Comparison of ENCODE assay signal across 23 cellular contexts in the genomic region with DNA sequence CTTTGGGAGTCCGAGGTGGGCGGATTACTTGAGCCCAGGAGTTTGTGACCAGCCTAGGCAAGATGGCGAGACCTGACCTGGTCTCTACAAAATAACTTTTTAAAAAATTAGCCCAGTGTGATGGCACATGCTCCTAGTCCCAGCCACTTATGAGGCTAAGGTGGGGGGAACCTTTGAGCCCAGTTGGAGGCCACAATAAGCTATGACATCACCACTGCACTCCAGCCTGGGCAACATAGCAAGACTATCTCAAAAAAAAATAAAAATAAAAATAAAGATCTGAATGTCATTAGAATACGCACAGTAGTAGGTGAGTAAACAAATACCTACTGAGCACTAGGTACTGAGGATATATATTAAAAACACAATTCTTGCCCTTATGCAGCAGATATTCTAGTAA. TPM values are rescaled to one million over a fixed set of nuclear protein-coding genes. Genes with fewer than 3 reads are reported as not detected.
DNase-seq lines count a peak whose midpoint lies in the region; ATAC-seq and TF ChIP-seq lines count a peak whose summit lies in the region.
"Had no signal": no experiment of that assay in that cellular context is flagged by ENCODE, and none has a peak within 500 bp of the region (broad histone marks: within the 10 kb centered on the region; RNA-seq: fewer than 3 reads in every experiment).

No MANE protein-coding gene starts in this region.

- DNase-seq in GM23248 (no peak), PC-9 (no peak), hepatocyte (ENCODE audit: low spot score) (no peak), osteocyte (ENCODE audit: extremely low spot score, unreplicated experiment) (peak; percentile 27), NCI-H187 (lab: John Stamatoyannopoulos, UW) (no peak), tibial nerve (ENCODE audit: low spot score in 2 of 2) (no peak)
- no peak for DNase-seq in CD8-positive, alpha-beta T cell
- DNase-seq: activated naive CD4-positive, alpha-beta T cell treated with anti-CD3 and anti-CD28 coated beads, Interleukin-2, amount 50 U/mL, for 16 hours; anterior cingulate cortex; CD8-positive, alpha-beta memory T cell; central memory CD4-positive, alpha-beta T cell; dorsolateral prefrontal cortex; GF-D8; NCI-H1105 treated with DMSO at 0.1 percent for 48 hours; NCI-H2107; NCI-H510A; SIG-M5; T-helper 1 cell had no signal

- no peak for TF ChIP-seq EP300 in tibial nerve (IDR thresholded peaks at IDR 0.05)

- BruUV-seq in PC-9 (replicated peaks; lab: Mats Ljungman, UMichigan), result no TSS peak

- no peak for ATAC-seq in GM21381 (IDR thresholded peaks at IDR 0.05; ENCODE audit: unreplicated experiment)
- no peak for ATAC-seq in CD8-positive, alpha-beta T cell
- ATAC-seq: Panc1 had no signal

- no peak overlapping the region for H2AFZ ChIP-seq in GM23248
- no peak overlapping the region for H2AFZ ChIP-seq in PC-9
- no peak overlapping the region for H2AFZ ChIP-seq in hepatocyte

- H3K4me3 ChIP-seq in GM23248, result peak overlapping the region; percentile 90
- no peak overlapping the region for H3K4me3 ChIP-seq in PC-9
- H3K4me3 ChIP-seq in hepatocyte, result peak overlapping the region; percentile 79
- H3K4me3 ChIP-seq in tibial nerve, result no peak overlapping the region
- H3K4me3 ChIP-seq in CD8-positive, alpha-beta T cell (ENCODE audit: low read depth, low read length), result no peak overlapping the region
- H3K4me3 ChIP-seq: lung, thoracic aorta had no signal

- H3K79me2 ChIP-seq in GM23248 (ENCODE audit: insufficient read depth) (peaks cover 73% of the 10 kb centered on the region), PC-9 (ENCODE audit: low read depth) (peaks cover 74% of the 10 kb centered on the region), hepatocyte (peaks cover 71% of the 10 kb centered on the region)

- no peak for TF ChIP-seq CTCF in PC-9 (conservative IDR thresholded peaks at IDR 0.05)
- no peak for TF ChIP-seq CTCF in hepatocyte (IDR thresholded peaks at IDR 0.05; ENCODE audit: poor library complexity)
- TF ChIP-seq CTCF in osteocyte (IDR thresholded peaks at IDR 0.05), result no peak
- no peak for TF ChIP-seq CTCF in tibial nerve (IDR thresholded peaks at IDR 0.05)
- no peak for TF ChIP-seq CTCF in CD8-positive, alpha-beta T cell (IDR thresholded peaks at IDR 0.05)

- no peak overlapping the region for H3K27ac Mint-ChIP-seq in osteocyte (ENCODE audit: unreplicated experiment)
- no peak overlapping the region for H3K27ac Mint-ChIP-seq in CD8-positive, alpha-beta T cell
- H3K27ac Mint-ChIP-seq: activated T-helper 1 cell treated with anti-CD3 and anti-CD28 coated beads, Interleukin-12 subunit alpha, Interleukin-12 subunit beta, Interleukin-2, Interleukin-4 antibody, amounts not matched to agents 30 ng/mL and 10 ng/mL and 1 ng/mL, durations not matched to agents 14 hours and 24 hours and 36 hours had no signal

- H3K9me2 ChIP-seq in GM23248 (ENCODE audit: insufficient read depth), result no peaks in the 10 kb centered on the region
- H3K9me2 ChIP-seq in PC-9 (ENCODE audit: insufficient read depth), result no peaks in the 10 kb centered on the region
- no peaks in the 10 kb centered on the region for H3K9me2 ChIP-seq in hepatocyte (replicated peaks; ENCODE audit: insufficient read depth)

- in situ Hi-C loops in GM23248 (cut with MboI), result no loop called here

- H3K4me3 Mint-ChIP-seq in osteocyte (ENCODE audit: unreplicated experiment), result no peak overlapping the region
- no peak overlapping the region for H3K4me3 Mint-ChIP-seq in CD8-positive, alpha-beta T cell
- H3K4me3 Mint-ChIP-seq: activated T-helper 1 cell treated with anti-CD3 and anti-CD28 coated beads, Interleukin-12 subunit alpha, Interleukin-12 subunit beta, Interleukin-2, Interleukin-4 antibody, amounts not matched to agents 30 ng/mL and 10 ng/mL and 1 ng/mL, durations not matched to agents 14 hours and 24 hours and 36 hours had no signal

- no peaks in the 10 kb centered on the region for H3K9me3 Mint-ChIP-seq in osteocyte (ENCODE audit: unreplicated experiment)
- no peaks in the 10 kb centered on the region for H3K9me3 Mint-ChIP-seq in CD8-positive, alpha-beta T cell
- H3K9me3 Mint-ChIP-seq: activated T-helper 1 cell treated with anti-CD3 and anti-CD28 coated beads, Interleukin-12 subunit alpha, Interleukin-12 subunit beta, Interleukin-2, Interleukin-4 antibody, amounts not matched to agents 30 ng/mL and 10 ng/mL and 1 ng/mL, durations not matched to agents 14 hours and 24 hours and 36 hours; CD8-positive, alpha-beta memory T cell had no signal

- CTCF ChIA-PET in PC-9 (lab: Charles Lee), result no interaction called here
- CTCF ChIA-PET in CD8-positive, alpha-beta T cell (lab: Charles Lee), result interaction anchor here (0.9 to 1.5 kb wide), 2 partner anchors 241 to 247 kb away, joined by 3 to 4 read pairs; no protein-coding TSS in a partner anchor

- H3K4me2 ChIP-seq in GM23248 (ENCODE audit: unreplicated experiment) (peak overlapping the region; percentile 95), PC-9 (0 out of 2 replicates have a peak overlapping the region, but pooled peaks have one; percentile 87), hepatocyte (peak overlapping the region; percentile 77)

- H3K27me3 Mint-ChIP-seq in osteocyte (ENCODE audit: unreplicated experiment), result no peaks in the 10 kb centered on the region
- no peaks in the 10 kb centered on the region for H3K27me3 Mint-ChIP-seq in CD8-positive, alpha-beta T cell (ENCODE audit: low read depth)

- H3K36me3 ChIP-seq in GM23248 (ENCODE audit: low read depth) (no peaks in the 10 kb centered on the region), PC-9 (ENCODE audit: low read depth) (no peaks in the 10 kb centered on the region), hepatocyte (replicated peaks; ENCODE audit: insufficient read depth, low read depth) (no peaks in the 10 kb centered on the region), tibial nerve (no peaks in the 10 kb centered on the region)
- no peaks in the 10 kb centered on the region for H3K36me3 ChIP-seq in CD8-positive, alpha-beta T cell (ENCODE audit: insufficient read depth, low read length)
- H3K36me3 ChIP-seq: thoracic aorta had no signal

- H3K4me1 ChIP-seq in GM23248 (ENCODE audit: insufficient read depth) (peaks cover 21% of the 10 kb centered on the region), PC-9 (replicated peaks; ENCODE audit: insufficient read depth) (peaks cover 41% of the 10 kb centered on the region), hepatocyte (ENCODE audit: insufficient read depth) (peaks cover 28% of the 10 kb centered on the region), tibial nerve (peaks cover 0 to 78% (median 53%) of the 10 kb centered on the region in 4 donors)
- H3K4me1 ChIP-seq in CD8-positive, alpha-beta T cell (ENCODE audit: insufficient read depth, low read length), result peaks cover 33% of the 10 kb centered on the region

- H3K27ac ChIP-seq in GM23248 (peak overlapping the region; percentile 91; the same call in 1 of the 2 replicates), PC-9 (no peak overlapping the region), hepatocyte (peak overlapping the region; percentile 100), tibial nerve (peak overlapping the region in 2 of 4 donors; percentile 95 to 100)
- H3K27ac ChIP-seq in CD8-positive, alpha-beta T cell (ENCODE audit: low read depth, low read length), result no peak overlapping the region
- H3K27ac ChIP-seq: thoracic aorta had no signal

- H3K36me3 Mint-ChIP-seq in osteocyte (ENCODE audit: unreplicated experiment), result no peaks in the 10 kb centered on the region
- H3K36me3 Mint-ChIP-seq in CD8-positive, alpha-beta T cell, result peaks cover 4% of the 10 kb centered on the region

- no peaks in the 10 kb centered on the region for H3K27me3 ChIP-seq in GM23248 (replicated peaks; ENCODE audit: insufficient read depth)
- H3K27me3 ChIP-seq in PC-9 (ENCODE audit: insufficient read depth, low read depth), result no peaks in the 10 kb centered on the region
- no peaks in the 10 kb centered on the region for H3K27me3 ChIP-seq in hepatocyte
- no peaks in the 10 kb centered on the region for H3K27me3 ChIP-seq in tibial nerve
- H3K27me3 ChIP-seq in CD8-positive, alpha-beta T cell (ENCODE audit: insufficient read depth, low read length), result no peaks in the 10 kb centered on the region
- H3K27me3 ChIP-seq: dorsolateral prefrontal cortex had no signal

- no peaks in the 10 kb centered on the region for H3K9me3 ChIP-seq in GM23248 (ENCODE audit: low read depth)
- no peaks in the 10 kb centered on the region for H3K9me3 ChIP-seq in PC-9 (ENCODE audit: insufficient read depth, low read depth)
- no peaks in the 10 kb centered on the region for H3K9me3 ChIP-seq in hepatocyte (ENCODE audit: low read depth)
- H3K9me3 ChIP-seq in tibial nerve, result no peaks in the 10 kb centered on the region
- H3K9me3 ChIP-seq in CD8-positive, alpha-beta T cell (ENCODE audit: low read length), result no peaks in the 10 kb centered on the region
- H3K9me3 ChIP-seq: thoracic aorta had no signal

- WGBS in GM23248 (ENCODE audit: low coverage in 1 of 2, low lambda C conversion rate in 2 of 2, missing lambda C conversion rate in 2 of 2), 2 experiments, result 95 to 97% methylated on average over 4 of the region's 4 CpGs
- WGBS in hepatocyte (ENCODE audit: low lambda C conversion rate, missing lambda C conversion rate), result 95% methylated on average over 4 of the region's 4 CpGs
- 93 to 95% methylated on average over 4 of the region's 4 CpGs for WGBS in tibial nerve, 2 donors

- intact Hi-C loops in PC-9 (cut with micrococcal nuclease; ENCODE audit: unreplicated experiment), result no loop called here
- intact Hi-C loops in CD8-positive, alpha-beta T cell (cut with DNase I, micrococcal nuclease), result loop anchor here (5.0 to 10.0 kb wide), 7 partner anchors 67 to 1707 kb away; partner anchors contain the start of genes ABCC11 (in 1 of the 2), DNAJA2 (in 1 of the 2), ITFG1 (in 1 of the 2) and NETO2 (in 1 of the 2)

- POLR2A ChIA-PET in PC-9 (lab: Charles Lee; ENCODE audit: unreplicated experiment), result no interaction called here
- POLR2A ChIA-PET in CD8-positive, alpha-beta T cell (lab: Charles Lee), result no interaction called here

- H3K9ac ChIP-seq in GM23248, result peak overlapping the region; percentile 91; the same call in 1 of the 2 replicates

- H4K20me1 ChIP-seq in GM23248 (ENCODE audit: insufficient read depth) (peaks cover 13% of the 10 kb centered on the region), PC-9 (ENCODE audit: insufficient read depth) (peaks cover 52% of the 10 kb centered on the region; the same call in 1 of the 2 replicates), hepatocyte (ENCODE audit: insufficient read depth, poor library complexity, severe bottlenecking) (peaks cover 67% of the 10 kb centered on the region)

- no peak for TF ChIP-seq POLR2A in tibial nerve (IDR thresholded peaks at IDR 0.05)

- H3F3A ChIP-seq in GM23248 (ENCODE audit: insufficient read depth) (peaks cover 20% of the 10 kb centered on the region), PC-9 (ENCODE audit: insufficient read depth, low read depth) (peaks cover 11% of the 10 kb centered on the region; the same call in 1 of the 2 replicates)

- H3K4me1 Mint-ChIP-seq in osteocyte (ENCODE audit: unreplicated experiment), result peaks cover 61% of the 10 kb centered on the region
- peaks cover 51% of the 10 kb centered on the region for H3K4me1 Mint-ChIP-seq in CD8-positive, alpha-beta T cell (ENCODE audit: low read depth)

RNA-seq across cellular contexts. Expression of gene SIAH1, which starts 3.1 kb away (rescaled TPM):
- 24.4 and 24.9 TPM in 2 replicates for total RNA-seq in GM23248 (2014; rRNA removed; shearing (Covaris generic))
- 29.9 and 31.0 TPM in 2 replicates for polyA plus RNA-seq in GM23248 (2016; fragmentation: Nextera tagmentation; extraction: Ambion mirVana)
- 18.6 and 22.8 TPM in 2 replicates for total RNA-seq in PC-9 (2021)
- 40.3 and 45.5 TPM in 2 replicates for total RNA-seq in hepatocyte
- polyA plus RNA-seq in hepatocyte, result 38.8 and 39.2 TPM in 2 replicates
- 29.4 and 32.2 TPM in 2 replicates for total RNA-seq in osteocyte
- total RNA-seq in tibial nerve, result 10 to 100 TPM; 26.1 to 44.3 (median 40.1) TPM
- 10 to 100 TPM; 28.1 to 34.8 TPM for total RNA-seq in CD8-positive, alpha-beta T cell

Comparison
In these comparisons a context has a peak if more than half of its experiments do, and no peak if none do; other contexts are left out.
1. H3K27ac ChIP-seq: peak in GM23248 (single experiment) and hepatocyte (single experiment); none in PC-9 (single experiment) and CD8-positive, alpha-beta T cell (single experiment).
2. H3K4me3 ChIP-seq: peak in GM23248 (single experiment) and hepatocyte (single experiment); none in PC-9 (single experiment), tibial nerve (0 of 4) and CD8-positive, alpha-beta T cell (single experiment).
3. Peak in every context shown above with its lines, with median percentiles within 50 percentile points of each other: H3K4me2 ChIP-seq.